ENCODE assay signal across 1 cellular context in the genomic region with DNA sequence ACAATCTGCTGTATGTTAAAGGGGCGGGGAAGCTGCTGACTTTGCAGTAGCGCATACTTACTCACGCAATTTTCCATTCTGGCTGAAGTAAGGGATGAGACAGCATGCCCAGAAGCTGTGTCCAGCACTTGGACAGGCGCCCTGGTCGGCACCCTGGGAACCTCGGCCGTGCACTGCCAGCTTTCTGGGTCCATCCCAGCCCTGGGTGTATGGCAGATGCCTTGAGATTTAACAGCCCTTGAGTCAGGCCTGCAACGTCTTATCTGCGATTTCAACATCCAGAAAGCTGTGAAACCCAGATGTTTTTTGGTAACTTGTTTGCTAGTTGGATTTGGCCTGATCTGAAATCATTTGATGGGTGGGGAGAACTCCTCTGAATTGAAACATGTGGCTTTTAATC.
A peak's percentile ranks its signal among the peaks of the same experiment; 100 is the strongest.
TF ChIP-seq lines count a peak whose summit lies in the region.

No MANE protein-coding gene starts in this region.

TF ChIP-seq in SK-N-SH, 30 proteins besides CTCF, POLR2A, EP300 and RAD21 (continued from another document):
- TF ChIP-seq CHD2 (IDR thresholded peaks at IDR 0.05; ENCODE audit: low read length, partially characterized antibody), result peak; percentile 33
TF ChIP-seq in SK-N-SH: peak in this region for 4.
